In genomic region chr9:91362212-91362611, GRCh38 we compare ENCODE assay signal across 8 cellular contexts. TPM values are rescaled to one million over a fixed set of nuclear protein-coding genes. Genes with fewer than 3 reads are reported as not detected.
DNase-seq lines count a peak whose midpoint lies in the region; ATAC-seq and TF ChIP-seq lines count a peak whose summit lies in the region.

No MANE protein-coding gene starts in this region.

- peaks cover 13% of the 10 kb centered on the region for H3K36me3 Mint-ChIP-seq in activated T-cell treated with anti-CD3 and anti-CD28 coated beads, Interleukin-2, amount 50 U/mL, for 4 hours (ENCODE audit: insufficient read depth)
- peaks cover 39% of the 10 kb centered on the region for H3K36me3 Mint-ChIP-seq in activated T-helper 17 cell treated with anti-CD3 and anti-CD28 coated beads, Interleukin-2, amount 50 U/mL, for 72 hours (ENCODE audit: low read depth)

- H3K27ac ChIP-seq in left lung, result peak overlapping the region; percentile 85 to 88
- H3K27ac ChIP-seq in tibial nerve, result peak overlapping the region; percentile 90 to 97 (median 94)

- H3K4me1 ChIP-seq in left lung (peaks cover 11 to 31% of the 10 kb centered on the region in 2 donors), tibial nerve (peaks cover 0 to 42% (median 13%) of the 10 kb centered on the region in 4 donors)

- DNase-seq in activated T-cell treated with anti-CD3 and anti-CD28 coated beads, Interleukin-2, amount 50 U/mL, for 4 hours, result no peak
- DNase-seq in activated T-cell treated with anti-CD3 and anti-CD28 coated beads, Interleukin-2, amount 50 U/mL, for 48 hours, result no peak
- no peak for DNase-seq in left lung
- no peak for DNase-seq in tibial nerve (ENCODE audit: low spot score in 2 of 2)
- no peak for DNase-seq in NCI-H226
- no peak for DNase-seq in NCI-H1417 treated with DMSO at 0.1 percent for 48 hours (lab: John Stamatoyannopoulos, UW)
- no peak for DNase-seq in activated CD4-positive, alpha-beta T cell treated with anti-CD3 and anti-CD28 coated beads, Interleukin-2, amount 50 U/mL, for 1 hour

- no peak for TF ChIP-seq POLR2A in tibial nerve (IDR thresholded peaks at IDR 0.05)

- H3K9me3 ChIP-seq in left lung, result no peaks in the 10 kb centered on the region
- no peaks in the 10 kb centered on the region for H3K9me3 ChIP-seq in tibial nerve

- intact Hi-C loops in left lung (cut with DNase I), result no loop called here

- no peaks in the 10 kb centered on the region for H3K9me3 Mint-ChIP-seq in activated T-cell treated with anti-CD3 and anti-CD28 coated beads, Interleukin-2, amount 50 U/mL, for 4 hours
- H3K9me3 Mint-ChIP-seq in activated T-helper 17 cell treated with anti-CD3 and anti-CD28 coated beads, Interleukin-2, amount 50 U/mL, for 72 hours, result no peaks in the 10 kb centered on the region

- peaks cover 43% of the 10 kb centered on the region for H3K4me1 Mint-ChIP-seq in activated T-cell treated with anti-CD3 and anti-CD28 coated beads, Interleukin-2, amount 50 U/mL, for 4 hours (ENCODE audit: low read depth)
- peaks cover 30% of the 10 kb centered on the region for H3K4me1 Mint-ChIP-seq in activated T-helper 17 cell treated with anti-CD3 and anti-CD28 coated beads, Interleukin-2, amount 50 U/mL, for 72 hours

- H3K27ac Mint-ChIP-seq in activated T-helper 17 cell treated with anti-CD3 and anti-CD28 coated beads, Interleukin-2, amount 50 U/mL, for 72 hours, result peak overlapping the region; percentile 66

- TF ChIP-seq CTCF in left lung (IDR thresholded peaks at IDR 0.05) (no peak), tibial nerve (IDR thresholded peaks at IDR 0.05) (no peak)

- H3K27me3 ChIP-seq in left lung, result no peaks in the 10 kb centered on the region
- no peaks in the 10 kb centered on the region for H3K27me3 ChIP-seq in tibial nerve

- H3K36me3 ChIP-seq in left lung, result no peaks in the 10 kb centered on the region
- H3K36me3 ChIP-seq in tibial nerve, result no peaks in the 10 kb centered on the region

- peak in 1 of 2 donors; percentile 2 for ATAC-seq in activated T-cell treated with anti-CD3 and anti-CD28 coated beads, Interleukin-2, amount 50 U/mL, for 4 hours
- no peak for ATAC-seq in activated T-helper 17 cell treated with anti-CD3 and anti-CD28 coated beads, Interleukin-2, amount 50 U/mL, for 72 hours (replicated peaks)
- no peak for ATAC-seq in left lung

- WGBS in tibial nerve, 2 donors, result 51 to 54% methylated on average over 11 of the region's 11 CpGs

- no peaks in the 10 kb centered on the region for H3K27me3 Mint-ChIP-seq in activated T-cell treated with anti-CD3 and anti-CD28 coated beads, Interleukin-2, amount 50 U/mL, for 4 hours (ENCODE audit: low read depth)
- no peaks in the 10 kb centered on the region for H3K27me3 Mint-ChIP-seq in activated T-helper 17 cell treated with anti-CD3 and anti-CD28 coated beads, Interleukin-2, amount 50 U/mL, for 72 hours

- peak overlapping the region; percentile 84 for H3K4me3 Mint-ChIP-seq in activated T-cell treated with anti-CD3 and anti-CD28 coated beads, Interleukin-2, amount 50 U/mL, for 4 hours
- peak overlapping the region; percentile 91 for H3K4me3 Mint-ChIP-seq in activated T-helper 17 cell treated with anti-CD3 and anti-CD28 coated beads, Interleukin-2, amount 50 U/mL, for 72 hours

- H3K4me3 ChIP-seq in left lung, result peak overlapping the region in 1 of 2 donors; percentile 100
- H3K4me3 ChIP-seq in tibial nerve, result peak overlapping the region; percentile 80 to 99 (median 93)

- no peak for TF ChIP-seq EP300 in tibial nerve (IDR thresholded peaks at IDR 0.05)

RNA-seq across cellular contexts. Expression of gene AUH, which starts 0.5 kb away (rescaled TPM):
- 10 to 100 TPM; 23.6 to 24.6 (median 23.8) TPM for total RNA-seq in activated T-cell treated with anti-CD3 and anti-CD28 coated beads, Interleukin-2, amount 50 U/mL, for 4 hours
- total RNA-seq in activated T-helper 17 cell treated with anti-CD3 and anti-CD28 coated beads, Interleukin-2, amount 50 U/mL, for 72 hours, result 10 to 100 TPM; 38.2 to 45.7 TPM
- total RNA-seq in left lung (10 to 100 TPM; 13.6 to 16.8 TPM), tibial nerve (10 to 100 TPM; 40.5 to 70.1 (median 44.9) TPM)
